In genomic region chr16:80062361-80063027, GRCh38 we compare ENCODE assay signal across 25 cellular contexts.
A peak's percentile ranks its signal among the peaks of the same experiment; 100 is the strongest.
DNase-seq lines count a peak whose midpoint lies in the region; ATAC-seq, FAIRE-seq and TF ChIP-seq lines count a peak whose summit lies in the region.
"Had no signal": no experiment of that assay in that cellular context is flagged by ENCODE, and none has a peak within 500 bp of the region (broad histone marks: within the 10 kb centered on the region; RNA-seq: fewer than 3 reads in every experiment).

No MANE protein-coding gene starts in this region.

- H3K27me3 Mint-ChIP-seq in MCF 10A (ENCODE audit: insufficient read depth, unreplicated experiment), result no peaks in the 10 kb centered on the region
- H3K27me3 Mint-ChIP-seq in nephron (ENCODE audit: low read depth), result peaks cover 2% of the 10 kb centered on the region
- H3K27me3 Mint-ChIP-seq: CD4-positive, CD25-positive, alpha-beta regulatory T cell had no signal

- H3K4me2 ChIP-seq in A549 (peak overlapping the region; percentile 35; the same call in 1 of the 3 replicates), OCI-LY7 (ENCODE audit: low read length) (no peak overlapping the region)
- H3K4me2 ChIP-seq: BLaER1 had no signal

- no peak for TF ChIP-seq EP300 in A549 (IDR thresholded peaks at IDR 0.05)

- no peak overlapping the region for H3K4me3 Mint-ChIP-seq in MCF 10A (ENCODE audit: unreplicated experiment)
- H3K4me3 Mint-ChIP-seq in nephron, result no peak overlapping the region
- H3K4me3 Mint-ChIP-seq: CD14-positive monocyte; CD4-positive, alpha-beta memory T cell had no signal

- no peaks in the 10 kb centered on the region for H4K20me1 ChIP-seq in OCI-LY7 (ENCODE audit: insufficient read depth, low read length)
- H4K20me1 ChIP-seq: BLaER1 had no signal

- FAIRE-seq in A549 (lab: Jason Lieb, UNC), result no peak
- FAIRE-seq: GM12878, GM12892, GM18507 had no signal

- no peaks in the 10 kb centered on the region for H3K4me1 ChIP-seq in breast epithelium
- H3K4me1 ChIP-seq in A549, result 0 out of 3 replicates have a peak, but pooled peaks cover 10% of the 10 kb centered on the region
- no peaks in the 10 kb centered on the region for H3K4me1 ChIP-seq in OCI-LY7 (ENCODE audit: insufficient read depth, low read length, poor library complexity, severe bottlenecking)
- H3K4me1 ChIP-seq: BE2C, BLaER1 had no signal

- TF ChIP-seq CTCF in MCF 10A (IDR thresholded peaks at IDR 0.05; ENCODE audit: unreplicated experiment), result no peak
- TF ChIP-seq CTCF in breast epithelium (IDR thresholded peaks at IDR 0.05), result no peak
- TF ChIP-seq CTCF in A549 (IDR thresholded peaks at IDR 0.05), result no peak
- no peak for TF ChIP-seq CTCF in nephron (IDR thresholded peaks at IDR 0.05; ENCODE audit: unreplicated experiment in 3 of 3)
- TF ChIP-seq CTCF in OCI-LY7 (conservative IDR thresholded peaks at IDR 0.05; ENCODE audit: low read length), result no peak

- peak overlapping the region in 1 of 2 donors; percentile 0 for H3K27ac ChIP-seq in breast epithelium
- H3K27ac ChIP-seq in A549, result no peak overlapping the region
- H3K27ac ChIP-seq in OCI-LY7 (ENCODE audit: low read depth, low read length, poor library complexity, severe bottlenecking), result no peak overlapping the region
- H3K27ac ChIP-seq: 22Rv1, BLaER1 had no signal

- no peak overlapping the region for H2AFZ ChIP-seq in OCI-LY7 (ENCODE audit: low read length)

- CTCF ChIA-PET in MCF 10A (lab: Yijun Ruan, JAX) (interaction anchor here (0.7 kb wide), 1 partner anchor 750 kb away, joined by 3 read pairs; no protein-coding TSS in a partner anchor), A549 (lab: Yijun Ruan, JAX) (interaction anchor here (1.2 kb wide), 1 partner anchor 22 kb away, joined by 3 read pairs; no protein-coding TSS in a partner anchor), OCI-LY7 (lab: Charles Lee; ENCODE audit: unreplicated experiment) (no interaction called here)

- H3K79me2 ChIP-seq in OCI-LY7 (ENCODE audit: insufficient read depth, low read depth, low read length), result no peaks in the 10 kb centered on the region

- intact Hi-C loops in MCF 10A (cut with micrococcal nuclease) (no loop called here), breast epithelium (cut with DNase I; ENCODE audit: low total_unique reads) (no loop called here), OCI-LY7 (cut with micrococcal nuclease; ENCODE audit: unreplicated experiment) (no loop called here)

- H3K36me3 Mint-ChIP-seq in MCF 10A (ENCODE audit: insufficient read depth, unreplicated experiment), result no peaks in the 10 kb centered on the region
- H3K36me3 Mint-ChIP-seq in nephron (ENCODE audit: low read depth), result no peaks in the 10 kb centered on the region
- H3K36me3 Mint-ChIP-seq: CD14-positive monocyte; CD4-positive, alpha-beta memory T cell; CD4-positive, CD25-positive, alpha-beta regulatory T cell; CD8-positive, alpha-beta memory T cell had no signal

- TF ChIP-seq RAD21 in A549 (conservative IDR thresholded peaks at IDR 0.05 in 1 of 2, IDR thresholded peaks at IDR 0.05 in 1 of 2), result no peak

- POLR2A ChIA-PET in MCF 10A (lab: Yijun Ruan, JAX) (no interaction called here), A549 (lab: Yijun Ruan, JAX) (no interaction called here), OCI-LY7 (lab: Charles Lee) (interaction anchor here (0.6 kb wide), 1 partner anchor 284 kb away, joined by 4 read pairs; no protein-coding TSS in a partner anchor)

- H3K27me3 ChIP-seq in breast epithelium, result no peaks in the 10 kb centered on the region
- H3K27me3 ChIP-seq: BE2C, BLaER1 had no signal

- H3K36me3 ChIP-seq in breast epithelium (no peaks in the 10 kb centered on the region), OCI-LY7 (ENCODE audit: insufficient read depth, low read length) (no peaks in the 10 kb centered on the region)
- H3K36me3 ChIP-seq: BE2C, BLaER1 had no signal

- no peaks in the 10 kb centered on the region for H3K9me3 Mint-ChIP-seq in MCF 10A (ENCODE audit: unreplicated experiment)
- H3K9me3 Mint-ChIP-seq in nephron, result no peaks in the 10 kb centered on the region

- BruUV-seq in MCF 10A (replicated peaks; lab: Mats Ljungman, UMichigan) (no TSS peak), OCI-LY7 (replicated peaks; lab: Mats Ljungman, UMichigan) (no TSS peak)

- H3K4me1 Mint-ChIP-seq in MCF 10A (ENCODE audit: insufficient read depth, unreplicated experiment) (no peaks in the 10 kb centered on the region), nephron (peaks cover 26% of the 10 kb centered on the region)
- H3K4me1 Mint-ChIP-seq: CD14-positive monocyte; CD4-positive, alpha-beta memory T cell; CD4-positive, CD25-positive, alpha-beta regulatory T cell; CD8-positive, alpha-beta memory T cell had no signal

- no peak overlapping the region for H3K4me3 ChIP-seq in breast epithelium
- H3K4me3 ChIP-seq in A549, result no peak overlapping the region
- no peak overlapping the region for H3K4me3 ChIP-seq in OCI-LY7 (ENCODE audit: low read depth, low read length, poor library complexity, severe bottlenecking)
- H3K4me3 ChIP-seq: BLaER1, GM12878 had no signal

- H3K27ac Mint-ChIP-seq in MCF 10A (ENCODE audit: low read depth, unreplicated experiment), result peak overlapping the region; percentile 1
- peak overlapping the region in 2 of 3 experiments; percentile 90 to 95 for H3K27ac Mint-ChIP-seq in nephron
- H3K27ac Mint-ChIP-seq: CD4-positive, alpha-beta memory T cell; CD4-positive, CD25-positive, alpha-beta regulatory T cell had no signal

- no peaks in the 10 kb centered on the region for H3K9me3 ChIP-seq in breast epithelium
- H3K9me3 ChIP-seq in A549, result no peaks in the 10 kb centered on the region
- H3K9me3 ChIP-seq in OCI-LY7 (ENCODE audit: low read length), result no peaks in the 10 kb centered on the region
- H3K9me3 ChIP-seq: BE2C, BLaER1 had no signal

- no peak for DNase-seq in MCF 10A (ENCODE audit: unreplicated experiment)
- no peak for DNase-seq in breast epithelium (ENCODE audit: low spot score in 2 of 2)
- no peak for DNase-seq in A549 (ENCODE audit: low read depth in 1 of 2, low spot score in 1 of 2)
- DNase-seq in OCI-LY7 (ENCODE audit: low spot score), result no peak
- no peak for DNase-seq in activated CD4-positive, alpha-beta T cell treated with anti-CD3 and anti-CD28 coated beads, Interleukin-2, amount 50 U/mL, for 4 hours
- DNase-seq: ACHN; BE2C; C1 segment of cervical spinal cord; CD4-positive, alpha-beta memory T cell; CD4-positive, CD25-positive, alpha-beta regulatory T cell; CD8-positive, alpha-beta memory T cell; COR-L47; DMS 273 treated with DMSO at 0.1 percent for 48 hours; DMS153; DMS79; DND-41; EL; GDM1 had no signal

- no peak; a peak in 1 of 6 replicates for ATAC-seq in A549
- ATAC-seq: GM12878 had no signal

- TF ChIP-seq POLR2A in breast epithelium (IDR thresholded peaks at IDR 0.05) (no peak), A549 (IDR thresholded peaks at IDR 0.05; ENCODE audit: low read length) (no peak)

- no peaks in the 10 kb centered on the region for H3K9me2 ChIP-seq in OCI-LY7 (ENCODE audit: insufficient read depth, low read length)

- WGBS in A549 (ENCODE audit: missing lambda C conversion rate), result 85% methylated on average over 12 of the region's 12 CpGs

TF ChIP-seq in A549, 52 proteins besides CTCF, POLR2A, EP300 and RAD21:
- no peak for TF ChIP-seq RNF2 (IDR thresholded peaks at IDR 0.05; ENCODE audit: borderline replicate concordance, low read depth)
- no peak for TF ChIP-seq FOSL2 (IDR thresholded peaks at IDR 0.05)
- TF ChIP-seq FOSL2 (CRISPR knock-in tag; IDR thresholded peaks at IDR 0.05), result no peak
- TF ChIP-seq CHD4 (IDR thresholded peaks at IDR 0.05; ENCODE audit: borderline replicate concordance), result no peak
- TF ChIP-seq PBX3 (IDR thresholded peaks at IDR 0.05), result no peak
- TF ChIP-seq RFX5 (IDR thresholded peaks at IDR 0.05), result no peak
- no peak for TF ChIP-seq PHF8 (IDR thresholded peaks at IDR 0.05; ENCODE audit: borderline replicate concordance, low read depth)
- TF ChIP-seq JUN (IDR thresholded peaks at IDR 0.05), result no peak
- TF ChIP-seq ZSCAN20 (CRISPR knock-in tag; IDR thresholded peaks at IDR 0.05), result no peak
- no peak for TF ChIP-seq HOXB13 (CRISPR knock-in tag; IDR thresholded peaks at IDR 0.05; ENCODE audit: low read depth)
- no peak for TF ChIP-seq MAX (IDR thresholded peaks at IDR 0.05)
- no peak for TF ChIP-seq FOSB (CRISPR knock-in tag; IDR thresholded peaks at IDR 0.05)
- TF ChIP-seq MAZ (IDR thresholded peaks at IDR 0.05; ENCODE audit: borderline replicate concordance, low read depth, low read length), result no peak
- TF ChIP-seq KDM5A (IDR thresholded peaks at IDR 0.05), result no peak
- TF ChIP-seq FOXS1 (CRISPR knock-in tag; IDR thresholded peaks at IDR 0.05), result no peak
- TF ChIP-seq HOXA7 (CRISPR knock-in tag; IDR thresholded peaks at IDR 0.05), result no peak
- no peak for TF ChIP-seq ELK1 (IDR thresholded peaks at IDR 0.05; ENCODE audit: low read depth, low read length)
